In genomic region chr2:57882895-57883515, GRCh38 we compare ENCODE assay signal across 14 cellular contexts.
DNase-seq lines count a peak whose midpoint lies in the region; ATAC-seq lines count a peak whose summit lies in the region.
"Had no signal": no experiment of that assay in that cellular context is flagged by ENCODE, and none has a peak within 500 bp of the region (broad histone marks: within the 10 kb centered on the region; RNA-seq: fewer than 3 reads in every experiment).

No MANE protein-coding gene starts in this region.

- POLR2A ChIA-PET in CD8-positive, alpha-beta memory T cell (lab: Charles Lee): no interaction called here

- H3K4me1 Mint-ChIP-seq in CD8-positive, alpha-beta memory T cell: peaks cover 0 to under 1% (median 0%) of the 10 kb centered on the region in 3 donors
- H3K4me1 Mint-ChIP-seq: activated naive CD8-positive, alpha-beta T cell treated with anti-CD3 and anti-CD28 coated beads, Interleukin-2, amount 10 ng/mL, durations not matched to agents 7 days and 5 days had no signal

- no peaks in the 10 kb centered on the region for H3K36me3 ChIP-seq in CD8-positive, alpha-beta memory T cell (ENCODE audit: insufficient read depth, low read length)
- no peaks in the 10 kb centered on the region for H3K36me3 ChIP-seq in H7 (replicated peaks; ENCODE audit: control insufficient read depth, insufficient read depth, low read length)
- H3K36me3 ChIP-seq: neutrophil, thoracic aorta had no signal

- CTCF ChIA-PET in CD8-positive, alpha-beta memory T cell (lab: Charles Lee): no interaction called here

- H3K9me3 ChIP-seq in CD8-positive, alpha-beta memory T cell (ENCODE audit: low read length): no peaks in the 10 kb centered on the region
- H3K9me3 ChIP-seq: Caco-2, neutrophil, thoracic aorta had no signal

- DNase-seq in DMS53 (lab: John Stamatoyannopoulos, UW) (peak; percentile 74), NCI-H1092 treated with DMSO at 0.1 percent for 48 hours (lab: John Stamatoyannopoulos, UW) (peak; percentile 87), SK-MEL-5 (ENCODE audit: low read depth, low spot score) (peak; percentile 48), left lobe of liver (ENCODE audit: low spot score) (no peak), H7 (no peak)
- DNase-seq in CD8-positive, alpha-beta memory T cell: no peak
- DNase-seq in effector CD4-positive, alpha-beta T cell: no peak
- DNase-seq: activated CD8-positive, alpha-beta T cell treated with anti-CD3 and anti-CD28 coated beads for 36 hours; activated naive CD8-positive, alpha-beta T cell treated with anti-CD3 and anti-CD28 coated beads, Interleukin-2, amount 10 ng/mL, durations not matched to agents 7 days and 5 days; T-cell had no signal

- H3K27ac Mint-ChIP-seq in CD8-positive, alpha-beta memory T cell: no peak overlapping the region
- H3K27ac Mint-ChIP-seq: activated CD8-positive, alpha-beta T cell treated with anti-CD3 and anti-CD28 coated beads for 36 hours; activated naive CD8-positive, alpha-beta T cell treated with anti-CD3 and anti-CD28 coated beads, Interleukin-2, amount 10 ng/mL, durations not matched to agents 7 days and 5 days; T-cell had no signal

- no peaks in the 10 kb centered on the region for H3K9me3 Mint-ChIP-seq in CD8-positive, alpha-beta memory T cell
- H3K9me3 Mint-ChIP-seq: activated CD8-positive, alpha-beta T cell treated with anti-CD3 and anti-CD28 coated beads for 36 hours; activated naive CD8-positive, alpha-beta T cell treated with anti-CD3 and anti-CD28 coated beads, Interleukin-2, amount 10 ng/mL, durations not matched to agents 7 days and 5 days; T-cell had no signal

- no peaks in the 10 kb centered on the region for H3K27me3 Mint-ChIP-seq in CD8-positive, alpha-beta memory T cell
- H3K27me3 Mint-ChIP-seq: activated naive CD8-positive, alpha-beta T cell treated with anti-CD3 and anti-CD28 coated beads, Interleukin-2, amount 10 ng/mL, durations not matched to agents 7 days and 5 days; T-cell had no signal

- peak; percentile 52 for ATAC-seq in left lobe of liver
- ATAC-seq in GM21786 (IDR thresholded peaks at IDR 0.05; ENCODE audit: unreplicated experiment): no peak
- ATAC-seq: activated CD8-positive, alpha-beta T cell treated with anti-CD3 and anti-CD28 coated beads for 36 hours; T-cell had no signal

- H3K36me3 Mint-ChIP-seq in CD8-positive, alpha-beta memory T cell: no peaks in the 10 kb centered on the region
- H3K36me3 Mint-ChIP-seq: activated naive CD8-positive, alpha-beta T cell treated with anti-CD3 and anti-CD28 coated beads, Interleukin-2, amount 10 ng/mL, durations not matched to agents 7 days and 5 days; T-cell had no signal

- in situ Hi-C loops in SK-MEL-5 (cut with HindIII; ENCODE audit: low pct_unique_long_range_greater_than_20kb, low sequenced_read_pairs): no loop called here

- no peaks in the 10 kb centered on the region for H3K27me3 ChIP-seq in CD8-positive, alpha-beta memory T cell (ENCODE audit: insufficient read depth, low read length, poor library complexity, severe bottlenecking)
- H3K27me3 ChIP-seq in H7 (ENCODE audit: control insufficient read depth, insufficient read depth, low read length): no peaks in the 10 kb centered on the region
- H3K27me3 ChIP-seq: neutrophil had no signal

- no peak overlapping the region for H3K4me3 ChIP-seq in CD8-positive, alpha-beta memory T cell (ENCODE audit: low read length)
- H3K4me3 ChIP-seq in H7 (ENCODE audit: insufficient read depth, low read depth, low read length): no peak overlapping the region
- H3K4me3 ChIP-seq: thoracic aorta had no signal

- H3K4me1 ChIP-seq in CD8-positive, alpha-beta memory T cell (ENCODE audit: insufficient read depth, low read length): no peaks in the 10 kb centered on the region

- no peak overlapping the region for H3K27ac ChIP-seq in CD8-positive, alpha-beta memory T cell (ENCODE audit: low read depth, low read length)
- H3K27ac ChIP-seq: neutrophil, thoracic aorta had no signal

- no peak overlapping the region for H3K4me3 Mint-ChIP-seq in CD8-positive, alpha-beta memory T cell
- H3K4me3 Mint-ChIP-seq: activated CD8-positive, alpha-beta T cell treated with anti-CD3 and anti-CD28 coated beads for 36 hours; activated naive CD8-positive, alpha-beta T cell treated with anti-CD3 and anti-CD28 coated beads, Interleukin-2, amount 10 ng/mL, durations not matched to agents 7 days and 5 days; T-cell had no signal

Comparison
In these comparisons a context has a peak if more than half of its experiments do, and no peak if none do; other contexts are left out.
1. DNase-seq: peak in DMS53 (single experiment), NCI-H1092 treated with DMSO at 0.1 percent for 48 hours (single experiment) and SK-MEL-5 (single experiment); none in left lobe of liver (single experiment), CD8-positive, alpha-beta memory T cell (0 of 5), effector CD4-positive, alpha-beta T cell (single experiment) and H7 (single experiment).